ENCODE assay signal across 9 cellular contexts in genomic region chr17:27793906-27794380, GRCh38. TPM values are rescaled to one million over a fixed set of nuclear protein-coding genes. Genes with fewer than 3 reads are reported as not detected.
DNase-seq lines count a peak whose midpoint lies in the region; ATAC-seq and TF ChIP-seq lines count a peak whose summit lies in the region.
"Had no signal": no experiment of that assay in that cellular context is flagged by ENCODE, and none has a peak within 500 bp of the region (broad histone marks: within the 10 kb centered on the region; RNA-seq: fewer than 3 reads in every experiment).

No MANE protein-coding gene starts in this region.

- in situ Hi-C loops in brain microvascular endothelial cell (cut with HindIII; ENCODE audit: low pct_ligation_motif_present, low sequenced_read_pairs) = no loop called here

- H3K36me3 ChIP-seq in heart left ventricle = no peaks in the 10 kb centered on the region
- no peaks in the 10 kb centered on the region for H3K36me3 ChIP-seq in brain microvascular endothelial cell (replicated peaks)
- no peaks in the 10 kb centered on the region for H3K36me3 ChIP-seq in mucosa of rectum (ENCODE audit: control insufficient read depth in 2 of 2, insufficient read depth in 2 of 2, low read length in 2 of 2)
- H3K36me3 ChIP-seq in urinary bladder (ENCODE audit: insufficient read depth) = no peaks in the 10 kb centered on the region

- no peak overlapping the region for H3K9ac ChIP-seq in mucosa of rectum (ENCODE audit: low read depth in 1 of 2, low read length in 2 of 2)

- WGBS in heart left ventricle, 4 donors = 20 to 32% (median 25%) methylated on average over 10 to 16 of the region's 16 CpGs
- WGBS in urinary bladder = 12% methylated on average over 16 of the region's 16 CpGs

- TF ChIP-seq CTCF in heart left ventricle (IDR thresholded peaks at IDR 0.05) (no peak), brain microvascular endothelial cell (IDR thresholded peaks at IDR 0.05; ENCODE audit: low read depth, low read length, missing control alignments) (no peak)

- H3K4me1 ChIP-seq in heart left ventricle = peaks cover 0 to 12% (median 9%) of the 10 kb centered on the region in 12 donors
- peaks cover 17 to 21% of the 10 kb centered on the region in 2 donors for H3K4me1 ChIP-seq in mucosa of rectum (ENCODE audit: control insufficient read depth in 2 of 2, insufficient read depth in 2 of 2, low read length in 2 of 2)
- peaks cover 2% of the 10 kb centered on the region for H3K4me1 ChIP-seq in urinary bladder (ENCODE audit: insufficient read depth)

- no peak for ATAC-seq in heart left ventricle
- ATAC-seq in Right ventricle myocardium inferior = no peak
- ATAC-seq in GM19351 (IDR thresholded peaks at IDR 0.05; ENCODE audit: unreplicated experiment) = no peak
- no peak for ATAC-seq in GM18873 (IDR thresholded peaks at IDR 0.05; ENCODE audit: low FRiP score, unreplicated experiment)

- H3K27ac ChIP-seq in heart left ventricle (no peak overlapping the region), brain microvascular endothelial cell (no peak overlapping the region), mucosa of rectum (ENCODE audit: low read depth in 2 of 2, low read length in 2 of 2) (no peak overlapping the region), urinary bladder (ENCODE audit: low read depth) (no peak overlapping the region)

- TF ChIP-seq POLR2A in heart left ventricle (IDR thresholded peaks at IDR 0.05) = no peak

- H3K27me3 ChIP-seq in heart left ventricle (peaks cover 0 to 27% (median 13%) of the 10 kb centered on the region in 9 donors), brain microvascular endothelial cell (replicated peaks) (peaks cover 15% of the 10 kb centered on the region), mucosa of rectum (ENCODE audit: control insufficient read depth in 2 of 2, insufficient read depth in 2 of 2, low read length in 2 of 2) (peaks cover 0 to 8% of the 10 kb centered on the region in 2 donors)

- no peaks in the 10 kb centered on the region for H3K9me3 ChIP-seq in heart left ventricle
- no peaks in the 10 kb centered on the region for H3K9me3 ChIP-seq in mucosa of rectum (ENCODE audit: control insufficient read depth in 2 of 2, low read length in 2 of 2)

- peak overlapping the region; percentile 7 to 57 (median 46) for H3K4me3 ChIP-seq in heart left ventricle
- H3K4me3 ChIP-seq in brain microvascular endothelial cell (ENCODE audit: low read depth, low read length) = peak overlapping the region; percentile 15
- H3K4me3 ChIP-seq in mucosa of rectum (ENCODE audit: low read length in 2 of 2) = peak overlapping the region; percentile 42 to 48
- peak overlapping the region; percentile 21 for H3K4me3 ChIP-seq in urinary bladder (ENCODE audit: low read depth, low read length)

- DNase-seq in heart left ventricle (no peak), Right ventricle myocardium inferior (ENCODE audit: missing footprints) (no peak), brain microvascular endothelial cell (no peak), DMS 273 (lab: John Stamatoyannopoulos, UW; ENCODE audit: unreplicated experiment) (no peak)
- DNase-seq: DND-41 had no signal

- intact Hi-C loops in heart left ventricle (cut with DNase I) (no loop called here), Right ventricle myocardium inferior (cut with DNase I) (no loop called here)

RNA-seq across cellular contexts. Expression of gene NOS2, which starts 6.4 kb away (rescaled TPM):
- total RNA-seq in heart left ventricle (1 to 10 TPM in 1 of 9 donors, under 1 TPM in 8; 0.07 to 2.2 (median 0.20) TPM), Right ventricle myocardium inferior (0.22 TPM), urinary bladder (0.26 TPM)
- polyA plus RNA-seq in heart left ventricle (under 1 TPM in 1 of 2 donors, not detected in 1; 0.10 TPM), urinary bladder (0.14 TPM)
